ENCODE assay signal across 20 cellular contexts in genomic region chr1:198837276-198838021, GRCh38.
DNase-seq lines count a peak whose midpoint lies in the region; ATAC-seq and TF ChIP-seq lines count a peak whose summit lies in the region.
"Had no signal": no experiment of that assay in that cellular context is flagged by ENCODE, and none has a peak within 500 bp of the region (broad histone marks: within the 10 kb centered on the region; RNA-seq: fewer than 3 reads in every experiment).

No MANE protein-coding gene starts in this region.

- no peaks in the 10 kb centered on the region for H3K79me2 ChIP-seq in OCI-LY1 (ENCODE audit: insufficient read depth, low read length)

- in situ Hi-C loops in GM13977 (cut with MboI; ENCODE audit: low pct_unique_long_range_greater_than_20kb, low sequenced_read_pairs, unreplicated experiment), result no loop called here

- TF ChIP-seq CTCF in GM13977 (IDR thresholded peaks at IDR 0.05; ENCODE audit: extremely low read depth, insufficient read depth, missing control alignments), result no peak
- TF ChIP-seq CTCF in OCI-LY1 (IDR thresholded peaks at IDR 0.05; ENCODE audit: low read length), result no peak
- no peak for TF ChIP-seq CTCF in foreskin keratinocyte (conservative IDR thresholded peaks at IDR 0.05)
- no peak for TF ChIP-seq CTCF in heart left ventricle (IDR thresholded peaks at IDR 0.05)
- TF ChIP-seq CTCF in vagina (IDR thresholded peaks at IDR 0.05), result no peak

- H3K4me3 ChIP-seq in OCI-LY1 (ENCODE audit: low read depth, low read length, poor library complexity, severe bottlenecking), result no peak overlapping the region
- H3K4me3 ChIP-seq in heart left ventricle, result no peak overlapping the region
- H3K4me3 ChIP-seq in vagina, result no peak overlapping the region
- H3K4me3 ChIP-seq: lung, sigmoid colon had no signal

- H3K36me3 ChIP-seq in OCI-LY1 (ENCODE audit: insufficient read depth, low read length), result peaks cover 11% of the 10 kb centered on the region; the same call in 1 of the 2 replicates
- H3K36me3 ChIP-seq in heart left ventricle, result no peaks in the 10 kb centered on the region
- H3K36me3 ChIP-seq in vagina, result no peaks in the 10 kb centered on the region
- H3K36me3 ChIP-seq: neutrophil, sigmoid colon had no signal

- DNase-seq in GM13977 (ENCODE audit: low spot score), result peak; percentile 10
- peak; percentile 5 for DNase-seq in HuH-7 (ENCODE audit: low spot score)
- DNase-seq in foreskin keratinocyte, result peak; percentile 42 to 71
- no peak for DNase-seq in glomerular visceral epithelial cell (ENCODE audit: extremely low spot score)
- no peak for DNase-seq in AG20443 (ENCODE audit: low spot score)
- DNase-seq in heart left ventricle, result no peak
- no peak for DNase-seq in vagina (ENCODE audit: extremely low spot score in 2 of 2)
- DNase-seq: activated CD4-positive, alpha-beta T cell treated with anti-CD3 and anti-CD28 coated beads, Interleukin-2, amount 50 U/mL, for 1 hour; activated T-cell treated with anti-CD3 and anti-CD28 coated beads, Interleukin-2, amount 50 U/mL, for 4 hours; cortex of kidney; DMS79 treated with DMSO at 0.1 percent for 48 hours; KG1; NCI-H2081 treated with DMSO at 0.1 percent for 48 hours; sigmoid colon; stimulated activated CD4-positive, alpha-beta T cell treated with anti-CD3 and anti-CD28 coated beads, Interleukin-4, amount 100 ng/mL, for 4 hours; T-helper 17 cell had no signal

- H3K4me1 ChIP-seq in OCI-LY1 (ENCODE audit: insufficient read depth, low read length, severe bottlenecking) (peaks cover 7% of the 10 kb centered on the region), foreskin keratinocyte (peaks cover 22% of the 10 kb centered on the region), heart left ventricle (no peaks in the 10 kb centered on the region), vagina (no peaks in the 10 kb centered on the region)
- H3K4me1 ChIP-seq: sigmoid colon had no signal

- peak; percentile 71 for ATAC-seq in foreskin keratinocyte
- ATAC-seq in heart left ventricle, result no peak
- ATAC-seq: activated T-cell treated with anti-CD3 and anti-CD28 coated beads, Interleukin-2, amount 50 U/mL, for 4 hours; stimulated activated effector memory CD8-positive, alpha-beta T cell treated with anti-CD3 and anti-CD28 coated beads, Interleukin-12 subunit alpha, Interleukin-12 subunit beta, amount 100 ng/mL, for 72 hours; T-helper 17 cell had no signal

- no peak for TF ChIP-seq POLR2A in heart left ventricle (IDR thresholded peaks at IDR 0.05)
- no peak for TF ChIP-seq POLR2A in vagina (IDR thresholded peaks at IDR 0.05)

- no peaks in the 10 kb centered on the region for H3K9me2 ChIP-seq in OCI-LY1 (ENCODE audit: low read depth, low read length)

- 85 to 90% (median 87%) methylated on average over 6 of the region's 6 CpGs for WGBS in heart left ventricle, 4 donors

- no peak overlapping the region for H3K9ac ChIP-seq in OCI-LY1 (ENCODE audit: low read length)

- H3K9me3 ChIP-seq in OCI-LY1 (ENCODE audit: low read length) (no peaks in the 10 kb centered on the region), heart left ventricle (no peaks in the 10 kb centered on the region), vagina (no peaks in the 10 kb centered on the region)
- H3K9me3 ChIP-seq: neutrophil, sigmoid colon had no signal

- peak overlapping the region; percentile 38 for H3K27ac ChIP-seq in OCI-LY1 (ENCODE audit: low read depth, low read length, poor library complexity, severe bottlenecking)
- no peak overlapping the region for H3K27ac ChIP-seq in foreskin keratinocyte
- H3K27ac ChIP-seq in heart left ventricle, result no peak overlapping the region
- H3K27ac ChIP-seq in vagina, result no peak overlapping the region
- H3K27ac ChIP-seq: neutrophil, sigmoid colon had no signal

- no peaks in the 10 kb centered on the region for H4K20me1 ChIP-seq in OCI-LY1 (ENCODE audit: insufficient read depth, low read length)

- H2AFZ ChIP-seq in OCI-LY1 (ENCODE audit: low read length), result no peak overlapping the region

- H3F3A ChIP-seq in OCI-LY1 (ENCODE audit: insufficient read depth, low read length), result 0 out of 2 replicates have a peak, but pooled peaks cover 11% of the 10 kb centered on the region

- H3K27me3 ChIP-seq in OCI-LY1 (ENCODE audit: insufficient read depth, low read length) (no peaks in the 10 kb centered on the region), foreskin keratinocyte (no peaks in the 10 kb centered on the region), heart left ventricle (no peaks in the 10 kb centered on the region), vagina (no peaks in the 10 kb centered on the region)
- H3K27me3 ChIP-seq: neutrophil, sigmoid colon had no signal

- intact Hi-C loops in heart left ventricle (cut with DNase I) (no loop called here), vagina (cut with DNase I) (no loop called here)

- H3K4me2 ChIP-seq in OCI-LY1 (ENCODE audit: low read length), result no peak overlapping the region

Comparison
In these comparisons a context has a peak if more than half of its experiments do, and no peak if none do; other contexts are left out.
1. DNase-seq: peak in GM13977 (single experiment), HuH-7 (single experiment) and foreskin keratinocyte (2 of 2); none in glomerular visceral epithelial cell (single experiment), AG20443 (single experiment), heart left ventricle (0 of 5) and vagina (0 of 2).